ENCODE assay signal across 10 cellular contexts in the genomic region with DNA sequence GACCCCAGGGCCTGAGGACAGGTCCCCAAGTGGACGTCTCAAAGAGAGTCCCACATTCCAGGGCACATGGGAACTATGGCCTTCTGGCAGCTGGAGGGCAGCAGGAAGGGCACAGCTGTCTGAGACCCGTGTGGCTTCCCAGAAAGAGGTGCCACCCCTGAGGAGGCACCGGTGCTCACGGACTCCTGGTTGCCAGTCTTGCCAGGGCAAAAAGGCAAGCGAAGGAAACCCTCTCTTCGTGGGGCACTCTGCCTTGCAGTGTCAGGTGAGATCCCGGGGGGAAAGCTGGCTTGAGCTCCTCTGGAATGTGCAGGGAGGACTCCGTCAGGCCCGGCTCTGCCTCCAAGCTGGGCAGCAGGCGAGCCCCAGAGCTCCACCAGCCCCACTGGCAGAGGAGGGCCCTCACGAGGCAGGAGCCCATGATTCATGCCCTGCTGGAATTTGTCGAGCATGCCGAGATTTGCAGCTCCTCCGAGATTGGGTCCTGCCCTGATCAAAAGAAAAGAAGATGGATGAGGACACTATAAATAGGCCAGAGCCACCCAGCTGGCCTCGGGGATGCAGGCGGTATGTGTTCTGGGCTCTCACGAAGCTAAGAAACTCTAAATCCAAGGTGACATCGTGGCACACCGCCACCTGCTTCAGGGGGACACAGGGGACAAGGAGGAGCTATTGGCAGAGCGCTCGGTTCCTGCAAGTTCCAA. TPM values are rescaled to one million over a fixed set of nuclear protein-coding genes. Genes with fewer than 3 reads are reported as not detected.
DNase-seq lines count a peak whose midpoint lies in the region; ATAC-seq, FAIRE-seq and TF ChIP-seq lines count a peak whose summit lies in the region.
"Had no signal": no experiment of that assay in that cellular context is flagged by ENCODE, and none has a peak within 500 bp of the region (broad histone marks: within the 10 kb centered on the region; RNA-seq: fewer than 3 reads in every experiment).

No MANE protein-coding gene starts in this region.

- H3K27me3 ChIP-seq in right lobe of liver: no peaks in the 10 kb centered on the region
- no peaks in the 10 kb centered on the region for H3K27me3 ChIP-seq in thoracic aorta (replicated peaks; ENCODE audit: insufficient read depth)
- H3K27me3 ChIP-seq in CD4-positive, alpha-beta T cell (ENCODE audit: control insufficient read depth, insufficient read depth, low read length): peaks cover 4% of the 10 kb centered on the region

- no peaks in the 10 kb centered on the region for H3K9me3 Mint-ChIP-seq in CD4-positive, alpha-beta T cell

- FAIRE-seq in HTR-8/SVneo (lab: Jason Lieb, UNC): peak; percentile 69

- TF ChIP-seq CTCF in right lobe of liver (IDR thresholded peaks at IDR 0.05) (no peak), thoracic aorta (IDR thresholded peaks at IDR 0.05) (no peak), coronary artery (IDR thresholded peaks at IDR 0.05) (no peak)
- no peak for TF ChIP-seq CTCF in CD4-positive, alpha-beta T cell (IDR thresholded peaks at IDR 0.05)

- H3K27me3 Mint-ChIP-seq in CD4-positive, alpha-beta T cell: peaks cover 9% of the 10 kb centered on the region

- H3K27ac Mint-ChIP-seq in CD4-positive, alpha-beta T cell: no peak overlapping the region
- H3K27ac Mint-ChIP-seq: activated CD8-positive, alpha-beta T cell treated with anti-CD3 and anti-CD28 coated beads for 36 hours had no signal

- H3K4me1 Mint-ChIP-seq in CD4-positive, alpha-beta T cell (ENCODE audit: low read depth): no peaks in the 10 kb centered on the region

- no peaks in the 10 kb centered on the region for H3K9me3 ChIP-seq in right lobe of liver
- no peaks in the 10 kb centered on the region for H3K9me3 ChIP-seq in thoracic aorta
- H3K9me3 ChIP-seq in CD4-positive, alpha-beta T cell (ENCODE audit: control insufficient read depth, low read length): no peaks in the 10 kb centered on the region

- no peak for TF ChIP-seq POLR2A in right lobe of liver (IDR thresholded peaks at IDR 0.05)

- 26% methylated on average over 6 of the region's 21 CpGs for WGBS in right lobe of liver (ENCODE audit: insufficient coverage, low coverage, low lambda C conversion rate, missing lambda C conversion rate)

- H3K27ac ChIP-seq in right lobe of liver (peak overlapping the region; percentile 48 to 85 (median 69)), thoracic aorta (peak overlapping the region; percentile 86), coronary artery (peak overlapping the region in 1 of 2 donors; percentile 3)
- H3K27ac ChIP-seq in CD4-positive, alpha-beta T cell (ENCODE audit: low read depth, low read length): no peak overlapping the region

- no peak overlapping the region for H3K4me3 ChIP-seq in right lobe of liver
- H3K4me3 ChIP-seq in thoracic aorta: peak overlapping the region; percentile 22
- no peak overlapping the region for H3K4me3 ChIP-seq in coronary artery

- intact Hi-C loops in right lobe of liver (cut with DNase I): loop anchor here in 1 of 2 donors (10.0 kb wide), 1 partner anchor 163 kb away; no protein-coding TSS in a partner anchor
- intact Hi-C loops in CD4-positive, alpha-beta T cell (cut with DNase I, micrococcal nuclease): loop anchor here in 1 of 2 experiments (10.0 kb wide), 1 partner anchor 543 kb away; no protein-coding TSS in a partner anchor

- H3K4me1 ChIP-seq in right lobe of liver (peaks cover 0 to 22% (median 12%) of the 10 kb centered on the region in 4 donors), thoracic aorta (ENCODE audit: control insufficient read depth in 1 of 2, low read depth in 2 of 2) (peaks cover 21 to 35% of the 10 kb centered on the region in 2 donors)

- no peaks in the 10 kb centered on the region for H3K36me3 ChIP-seq in right lobe of liver
- no peaks in the 10 kb centered on the region for H3K36me3 ChIP-seq in thoracic aorta

- H3K36me3 Mint-ChIP-seq in CD4-positive, alpha-beta T cell (ENCODE audit: low read depth): no peaks in the 10 kb centered on the region

- POLR2A ChIA-PET in CD4-positive, alpha-beta T cell (lab: Charles Lee): no interaction called here

- CTCF ChIA-PET in CD4-positive, alpha-beta T cell (lab: Charles Lee): no interaction called here

- DNase-seq in HTR-8/SVneo (ENCODE audit: insufficient read length, low spot score) (peak; percentile 70), ecto neural progenitor cell (ENCODE audit: low spot score) (peak; percentile 50), right lobe of liver (no peak), thoracic aorta (ENCODE audit: low spot score) (no peak), HuH-7 (ENCODE audit: low spot score) (no peak), coronary artery (ENCODE audit: low spot score) (no peak), NCI-H524 (lab: John Stamatoyannopoulos, UW) (no peak)
- DNase-seq in CD4-positive, alpha-beta T cell: no peak
- DNase-seq: activated CD8-positive, alpha-beta T cell treated with anti-CD3 and anti-CD28 coated beads for 36 hours; stimulated activated CD4-positive, alpha-beta T cell treated with anti-CD3 and anti-CD28 coated beads, Interleukin-1b, Interleukin-23, amount 100 ng/mL, for 48 hours had no signal

- no peak overlapping the region for H3K4me3 Mint-ChIP-seq in CD4-positive, alpha-beta T cell
- H3K4me3 Mint-ChIP-seq: activated CD8-positive, alpha-beta T cell treated with anti-CD3 and anti-CD28 coated beads for 36 hours had no signal

- peak; percentile 19 to 33 (median 24) for ATAC-seq in right lobe of liver
- peak; percentile 38 for ATAC-seq in thoracic aorta (ENCODE audit: insufficient number of reproducible peaks, low FRiP score, low read depth)
- no peak for ATAC-seq in CD4-positive, alpha-beta T cell (ENCODE audit: poor library complexity)
- ATAC-seq: activated CD8-positive, alpha-beta T cell treated with anti-CD3 and anti-CD28 coated beads for 36 hours had no signal

RNA-seq across cellular contexts. Expression of a gene that starts 9.9 kb away (rescaled TPM):
- 1 to 10 TPM; 2.9 to 8.2 (median 5.0) TPM for total RNA-seq in right lobe of liver
- total RNA-seq in thoracic aorta: 1 to 10 TPM; 1.5 to 6.7 TPM
- 1 to 10 TPM; 1.0 to 1.1 TPM for total RNA-seq in CD4-positive, alpha-beta T cell

Comparison
In these comparisons a context has a peak if more than half of its experiments do, and no peak if none do; other contexts are left out.
1. DNase-seq: peak in HTR-8/SVneo (single experiment) and ecto neural progenitor cell (single experiment); none in right lobe of liver (0 of 3), thoracic aorta (single experiment), HuH-7 (single experiment), coronary artery (single experiment), NCI-H524 (0 of 2) and CD4-positive, alpha-beta T cell (0 of 10).